In the genomic region with DNA sequence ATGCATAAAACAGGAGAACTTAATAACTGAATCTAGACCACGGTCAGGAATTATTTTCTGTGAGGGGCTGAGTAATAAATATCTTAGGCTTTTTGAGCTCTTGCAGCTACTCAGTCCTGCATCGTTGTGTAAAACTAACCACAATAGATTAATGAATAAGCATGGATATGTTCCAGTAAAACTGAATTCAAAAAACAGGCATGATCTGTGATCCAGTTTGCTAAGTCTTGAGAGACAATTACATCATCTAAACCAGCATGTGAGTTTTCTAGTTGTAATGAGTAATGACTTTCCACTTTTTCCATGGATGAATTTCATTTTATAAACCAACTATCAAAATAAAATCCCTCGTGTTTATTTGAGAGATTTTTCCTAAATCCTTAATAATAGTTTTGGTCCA, we compare ENCODE assay signal across 16 cellular contexts.
DNase-seq lines count a peak whose midpoint lies in the region; ATAC-seq and TF ChIP-seq lines count a peak whose summit lies in the region.
"Had no signal": no experiment of that assay in that cellular context is flagged by ENCODE, and none has a peak within 500 bp of the region (broad histone marks: within the 10 kb centered on the region; RNA-seq: fewer than 3 reads in every experiment).

No MANE protein-coding gene starts in this region.

- CTCF ChIA-PET in WTC11 (lab: Charles Lee) = no interaction called here

- no peak overlapping the region for H3K4me2 ChIP-seq in mesenchymal stem cell (ENCODE audit: low read length, poor library complexity, severe bottlenecking)

- H3K23ac ChIP-seq in mesenchymal stem cell (ENCODE audit: low read length in 2 of 2) = no peak overlapping the region

- no peak overlapping the region for H4K91ac ChIP-seq in mesenchymal stem cell (ENCODE audit: low read length)

- H3K36me3 Mint-ChIP-seq in chondrocyte (ENCODE audit: low read depth) (no peaks in the 10 kb centered on the region), WTC11 (no peaks in the 10 kb centered on the region)
- H3K36me3 Mint-ChIP-seq: activated CD4-positive, alpha-beta memory T cell treated with anti-CD3 and anti-CD28 coated beads for 36 hours; memory B cell had no signal

- TF ChIP-seq CTCF in chondrocyte (IDR thresholded peaks at IDR 0.05) = no peak
- TF ChIP-seq CTCF in WTC11 (IDR thresholded peaks at IDR 0.05) = no peak

- H2AK5ac ChIP-seq in mesenchymal stem cell (ENCODE audit: low read length, severe bottlenecking) = no peak overlapping the region

- H3K4me3 Mint-ChIP-seq in chondrocyte (ENCODE audit: unreplicated experiment) (no peak overlapping the region), WTC11 (no peak overlapping the region)
- H3K4me3 Mint-ChIP-seq: activated CD4-positive, alpha-beta memory T cell treated with anti-CD3 and anti-CD28 coated beads for 36 hours; memory B cell; T-helper 17 cell had no signal

- intact Hi-C loops in posterior vena cava (cut with DNase I) = no loop called here

- peak overlapping the region; percentile 65 for H3K9ac ChIP-seq in mesenchymal stem cell (ENCODE audit: low read length)

- POLR2A ChIA-PET in WTC11 (lab: Charles Lee) = no interaction called here

- DNase-seq in AG20443 (ENCODE audit: low spot score) (peak; percentile 66), NCI-H460 (ENCODE audit: extremely low read depth, low read depth) (peak; percentile 1), chondrocyte (ENCODE audit: low spot score) (no peak), mesenchymal stem cell (peak; percentile 71), WTC11 (ENCODE audit: low spot score) (no peak), posterior vena cava (ENCODE audit: low spot score) (no peak)
- DNase-seq: activated CD4-positive, alpha-beta memory T cell treated with anti-CD3 and anti-CD28 coated beads for 36 hours; activated gamma-delta T cell treated with Interleukin-2 at 50 U/mL for 16 hours; head of caudate nucleus; Karpas-422; NCI-H2107; substantia nigra; T-helper 17 cell had no signal

- H3K4me1 Mint-ChIP-seq in chondrocyte (ENCODE audit: low read depth) (peaks cover 45% of the 10 kb centered on the region), WTC11 (no peaks in the 10 kb centered on the region; the same call in 1 of the 2 replicates)

- H3K4ac ChIP-seq in mesenchymal stem cell (ENCODE audit: low read depth in 1 of 2, low read length in 2 of 2) = no peak overlapping the region

- H3K4me1 ChIP-seq in mesenchymal stem cell (ENCODE audit: control insufficient read depth, insufficient read depth, low read depth, low read length) = peaks cover 4% of the 10 kb centered on the region

- no peak overlapping the region for H3K27ac ChIP-seq in mesenchymal stem cell (ENCODE audit: low read length, poor library complexity, severe bottlenecking)

- no peak overlapping the region for H3K4me3 ChIP-seq in mesenchymal stem cell (ENCODE audit: insufficient read depth in 1 of 2, low read depth in 1 of 2, low read length in 2 of 2)

- no peaks in the 10 kb centered on the region for H3K79me1 ChIP-seq in mesenchymal stem cell (replicated peaks; ENCODE audit: low read length, poor library complexity, severe bottlenecking)

- H3K9me3 Mint-ChIP-seq in chondrocyte (ENCODE audit: low read depth) (no peaks in the 10 kb centered on the region), WTC11 (no peaks in the 10 kb centered on the region)
- H3K9me3 Mint-ChIP-seq: activated CD4-positive, alpha-beta memory T cell treated with anti-CD3 and anti-CD28 coated beads for 36 hours; memory B cell had no signal

- peak overlapping the region; percentile 93 for H3K27ac Mint-ChIP-seq in chondrocyte (ENCODE audit: unreplicated experiment)
- H3K27ac Mint-ChIP-seq in WTC11 = no peak overlapping the region
- H3K27ac Mint-ChIP-seq: activated CD4-positive, alpha-beta memory T cell treated with anti-CD3 and anti-CD28 coated beads for 36 hours; memory B cell; T-helper 17 cell had no signal

- no peaks in the 10 kb centered on the region for H3K27me3 ChIP-seq in mesenchymal stem cell (ENCODE audit: control insufficient read depth in 1 of 2, insufficient read depth in 1 of 2, low read length in 2 of 2)

- H3K14ac ChIP-seq in mesenchymal stem cell (ENCODE audit: low read length in 2 of 2) = no peak overlapping the region

- H4K8ac ChIP-seq in mesenchymal stem cell (ENCODE audit: low read length) = no peak overlapping the region

- no peaks in the 10 kb centered on the region for H3K27me3 Mint-ChIP-seq in chondrocyte (ENCODE audit: low read depth)
- no peaks in the 10 kb centered on the region for H3K27me3 Mint-ChIP-seq in WTC11 (ENCODE audit: low read depth)
- H3K27me3 Mint-ChIP-seq: activated CD4-positive, alpha-beta memory T cell treated with anti-CD3 and anti-CD28 coated beads for 36 hours; memory B cell; T-helper 17 cell had no signal

- H2BK15ac ChIP-seq in mesenchymal stem cell (ENCODE audit: low read depth, poor library complexity, severe bottlenecking) = no peak overlapping the region

- H2BK120ac ChIP-seq in mesenchymal stem cell (ENCODE audit: low read depth, low read length) = no peak overlapping the region

- H2BK5ac ChIP-seq in mesenchymal stem cell (ENCODE audit: low read depth, low read length, poor library complexity, severe bottlenecking) = no peak overlapping the region

- H3K18ac ChIP-seq in mesenchymal stem cell (ENCODE audit: low read depth in 1 of 2, low read length in 2 of 2) = no peak overlapping the region

- H3K36me3 ChIP-seq in mesenchymal stem cell (ENCODE audit: control insufficient read depth in 1 of 2, insufficient read depth in 2 of 2, low read depth in 1 of 2, low read length in 2 of 2) = no peaks in the 10 kb centered on the region

- H2AFZ ChIP-seq in mesenchymal stem cell (ENCODE audit: low read depth, low read length) = no peak overlapping the region

- no peak for ATAC-seq in WTC11
- no peak for ATAC-seq in GM18498 (IDR thresholded peaks at IDR 0.05; ENCODE audit: unreplicated experiment)
- no peak for ATAC-seq in GM21723 (IDR thresholded peaks at IDR 0.05; ENCODE audit: unreplicated experiment)
- ATAC-seq: T-helper 17 cell had no signal

- H2BK12ac ChIP-seq in mesenchymal stem cell (ENCODE audit: low read length in 2 of 2) = no peak overlapping the region

- WGBS in mesenchymal stem cell = 71% methylated on average over 1 of the region's 3 CpGs

- H3K9me3 ChIP-seq in mesenchymal stem cell (ENCODE audit: control insufficient read depth, low read length) = no peaks in the 10 kb centered on the region

TF ChIP-seq in WTC11, 78 proteins besides CTCF, POLR2A, EP300 and RAD21:
- TF ChIP-seq NFATC4 (CRISPR knock-in tag; IDR thresholded peaks at IDR 0.05) (no peak), PRRX2 (CRISPR knock-in tag; IDR thresholded peaks at IDR 0.05) (no peak), GRHL2 (CRISPR knock-in tag; IDR thresholded peaks at IDR 0.05; ENCODE audit: insufficient replicate concordance, severe bottlenecking) (no peak), CDX4 (CRISPR knock-in tag; IDR thresholded peaks at IDR 0.05; ENCODE audit: borderline replicate concordance) (no peak)
- TF ChIP-seq, protein P1, sequence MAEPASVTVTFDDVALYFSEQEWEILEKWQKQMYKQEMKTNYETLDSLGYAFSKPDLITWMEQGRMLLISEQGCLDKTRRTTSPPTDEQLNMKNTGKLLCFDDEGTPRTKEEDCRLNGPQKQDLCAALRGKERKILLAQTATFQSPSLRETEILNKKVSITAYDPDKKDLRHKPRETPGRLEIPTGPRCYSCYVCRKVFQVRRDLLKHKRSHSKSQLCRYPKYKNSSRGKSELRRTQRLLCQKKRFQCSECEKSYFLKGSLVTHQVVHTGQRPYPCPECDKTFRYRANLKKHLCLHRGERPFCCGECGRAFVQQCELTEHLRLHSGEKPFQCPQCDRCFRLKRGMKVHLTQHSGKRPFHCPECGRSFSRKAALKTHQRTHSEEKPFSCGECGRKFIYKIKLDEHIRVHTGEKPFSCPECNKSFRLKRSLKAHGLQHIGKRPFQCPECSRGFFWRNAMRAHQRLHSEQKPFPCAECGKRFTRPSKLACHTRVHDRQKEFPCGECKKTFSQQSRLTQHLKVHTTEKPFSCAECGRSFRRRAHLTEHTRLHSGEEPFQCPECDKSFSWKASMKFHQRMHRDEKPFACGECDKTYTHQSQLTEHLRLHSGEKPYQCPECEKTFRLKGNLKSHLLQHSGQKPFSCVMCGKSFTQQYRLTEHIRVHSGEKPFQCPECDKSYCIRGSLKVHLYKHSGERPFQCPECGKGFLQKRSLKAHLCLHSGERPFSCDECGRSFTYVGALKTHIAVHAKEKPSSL (CRISPR knock-in tag; conservative IDR thresholded peaks at IDR 0.05) = no peak
- TF ChIP-seq, protein P2, sequence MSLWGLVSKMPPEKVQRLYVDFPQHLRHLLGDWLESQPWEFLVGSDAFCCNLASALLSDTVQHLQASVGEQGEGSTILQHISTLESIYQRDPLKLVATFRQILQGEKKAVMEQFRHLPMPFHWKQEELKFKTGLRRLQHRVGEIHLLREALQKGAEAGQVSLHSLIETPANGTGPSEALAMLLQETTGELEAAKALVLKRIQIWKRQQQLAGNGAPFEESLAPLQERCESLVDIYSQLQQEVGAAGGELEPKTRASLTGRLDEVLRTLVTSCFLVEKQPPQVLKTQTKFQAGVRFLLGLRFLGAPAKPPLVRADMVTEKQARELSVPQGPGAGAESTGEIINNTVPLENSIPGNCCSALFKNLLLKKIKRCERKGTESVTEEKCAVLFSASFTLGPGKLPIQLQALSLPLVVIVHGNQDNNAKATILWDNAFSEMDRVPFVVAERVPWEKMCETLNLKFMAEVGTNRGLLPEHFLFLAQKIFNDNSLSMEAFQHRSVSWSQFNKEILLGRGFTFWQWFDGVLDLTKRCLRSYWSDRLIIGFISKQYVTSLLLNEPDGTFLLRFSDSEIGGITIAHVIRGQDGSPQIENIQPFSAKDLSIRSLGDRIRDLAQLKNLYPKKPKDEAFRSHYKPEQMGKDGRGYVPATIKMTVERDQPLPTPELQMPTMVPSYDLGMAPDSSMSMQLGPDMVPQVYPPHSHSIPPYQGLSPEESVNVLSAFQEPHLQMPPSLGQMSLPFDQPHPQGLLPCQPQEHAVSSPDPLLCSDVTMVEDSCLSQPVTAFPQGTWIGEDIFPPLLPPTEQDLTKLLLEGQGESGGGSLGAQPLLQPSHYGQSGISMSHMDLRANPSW (CRISPR knock-in tag; conservative IDR thresholded peaks at IDR 0.05; ENCODE audit: low read depth) = no peak

Comparison
In these comparisons a context has a peak if more than half of its experiments do, and no peak if none do; other contexts are left out.
1. DNase-seq: peak in AG20443 (single experiment), NCI-H460 (single experiment) and mesenchymal stem cell (single experiment); none in chondrocyte (single experiment), WTC11 (single experiment) and posterior vena cava (single experiment).